In the genomic region with DNA sequence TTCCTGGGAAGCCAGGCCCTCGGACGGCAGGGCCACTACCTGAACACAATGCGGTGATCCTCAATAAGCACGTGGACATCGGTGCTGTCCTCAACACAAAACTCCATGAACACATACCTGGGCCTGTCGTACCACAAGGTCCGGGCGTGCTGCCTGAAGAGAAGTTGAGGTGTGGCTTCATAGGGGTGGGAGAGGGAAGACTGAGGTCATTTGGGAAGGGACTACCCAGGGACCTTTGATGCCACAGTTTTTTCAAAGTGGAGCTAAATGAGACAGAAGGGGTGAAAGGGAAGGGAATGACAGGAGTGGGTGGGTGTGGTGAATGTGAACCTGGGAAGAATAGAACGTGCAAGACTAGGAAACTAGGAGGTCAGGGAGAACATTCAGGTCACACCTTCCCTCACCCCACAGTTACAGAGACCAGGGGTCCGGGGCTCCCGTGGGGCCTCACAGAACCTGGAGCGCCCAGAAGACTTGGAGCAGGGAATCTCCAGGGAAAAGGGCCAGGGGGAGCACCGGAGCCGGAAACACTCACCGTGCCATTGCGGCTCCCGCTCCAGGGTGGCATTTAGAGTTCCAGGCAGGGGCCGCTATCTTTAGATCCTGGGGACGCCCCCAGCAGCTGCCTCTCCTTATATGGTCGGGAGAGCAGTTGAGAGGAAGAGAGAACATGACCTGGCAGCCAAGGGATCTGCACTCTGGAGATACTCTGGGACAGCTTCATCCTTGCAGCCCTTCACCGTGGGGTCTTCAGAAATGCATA, we compare ENCODE assay signal across 8 cellular contexts. TPM values are rescaled to one million over a fixed set of nuclear protein-coding genes. Genes with fewer than 3 reads are reported as not detected.
DNase-seq lines count a peak whose midpoint lies in the region; ATAC-seq and TF ChIP-seq lines count a peak whose summit lies in the region.

A gene (minus strand): TSS at position 570 of the 763 bp plus-strand sequence. CDS start 27 bp downstream, at position 543.

- H3K79me2 ChIP-seq in MM.1S (ENCODE audit: low read length) = peaks cover 33% of the 10 kb centered on the region
- peaks cover 16% of the 10 kb centered on the region; the same call in 1 of the 2 replicates for H3K79me2 ChIP-seq in SU-DHL-6 (ENCODE audit: insufficient read depth, low read length)

- H3K27ac ChIP-seq in MM.1S (ENCODE audit: low read length) = peak within 1 kb of the TSS; percentile 88
- peak within 1 kb of the TSS; percentile 77 for H3K27ac ChIP-seq in SU-DHL-6 (ENCODE audit: low read depth, low read length)
- peak within 1 kb of the TSS; percentile 90 to 91 for H3K27ac ChIP-seq in lung (ENCODE audit: low read depth in 1 of 2, low read length in 1 of 2)
- peak within 1 kb of the TSS; percentile 61 to 65 for H3K27ac ChIP-seq in thoracic aorta

- peaks cover 11% of the 10 kb centered on the region for H3F3A ChIP-seq in MM.1S (ENCODE audit: insufficient read depth, low read length)
- peaks cover 6% of the 10 kb centered on the region; the same call in 1 of the 2 replicates for H3F3A ChIP-seq in SU-DHL-6 (ENCODE audit: insufficient read depth)

- ATAC-seq in GM18511 (IDR thresholded peaks at IDR 0.05; ENCODE audit: unreplicated experiment) = peak; percentile 42
- ATAC-seq in lung (ENCODE audit: insufficient read depth, low FRiP score) = no peak
- peak; percentile 42 for ATAC-seq in thoracic aorta (ENCODE audit: insufficient number of reproducible peaks, low FRiP score, low read depth)
- no peak for ATAC-seq in GM19397 (IDR thresholded peaks at IDR 0.05; ENCODE audit: unreplicated experiment)

- DNase-seq in AG09309 (ENCODE audit: low read depth) = no peak
- DNase-seq in MM.1S = peak; percentile 16
- peak; percentile 78 for DNase-seq in ecto neural progenitor cell (ENCODE audit: low spot score)
- DNase-seq in lung (ENCODE audit: low spot score) = no peak
- peak; percentile 22 for DNase-seq in thoracic aorta (ENCODE audit: low spot score)

- 33 to 38% methylated on average over 21 of the region's 21 CpGs for WGBS in lung, 2 donors

- peak within 1 kb of the TSS; percentile 85 for H3K9ac ChIP-seq in MM.1S (ENCODE audit: low read length)
- H3K9ac ChIP-seq in SU-DHL-6 (ENCODE audit: low read length) = peak within 1 kb of the TSS; percentile 85

- no peaks in the 10 kb centered on the region for H3K27me3 ChIP-seq in MM.1S (replicated peaks; ENCODE audit: insufficient read depth, low read length)
- H3K27me3 ChIP-seq in SU-DHL-6 (ENCODE audit: low read length) = no peaks in the 10 kb centered on the region
- no peaks in the 10 kb centered on the region for H3K27me3 ChIP-seq in lung (ENCODE audit: control insufficient read depth, insufficient read depth)
- H3K27me3 ChIP-seq in thoracic aorta (replicated peaks; ENCODE audit: insufficient read depth) = no peaks in the 10 kb centered on the region

- H4K20me1 ChIP-seq in MM.1S (ENCODE audit: insufficient read depth, low read length) (no peaks in the 10 kb centered on the region), SU-DHL-6 (ENCODE audit: low read depth, low read length) (no peaks in the 10 kb centered on the region)

- H3K4me3 ChIP-seq in AG09309 (ENCODE audit: control insufficient read depth, low read depth, low read length) = peak within 1 kb of the TSS; percentile 88
- peak within 1 kb of the TSS; percentile 95 for H3K4me3 ChIP-seq in MM.1S (ENCODE audit: low read length)
- H3K4me3 ChIP-seq in SU-DHL-6 (ENCODE audit: insufficient read depth, low read length, poor library complexity, severe bottlenecking) = peak within 1 kb of the TSS; percentile 67
- peak within 1 kb of the TSS; percentile 96 for H3K4me3 ChIP-seq in lung
- peak within 1 kb of the TSS; percentile 82 for H3K4me3 ChIP-seq in thoracic aorta

- no peaks in the 10 kb centered on the region for H3K9me2 ChIP-seq in MM.1S (replicated peaks; ENCODE audit: insufficient read depth, low read length)
- no peaks in the 10 kb centered on the region for H3K9me2 ChIP-seq in SU-DHL-6 (replicated peaks; ENCODE audit: insufficient read depth, low read length)

- peak within 1 kb of the TSS; percentile 97 for H3K4me2 ChIP-seq in MM.1S (ENCODE audit: low read depth, low read length)
- peak within 1 kb of the TSS; percentile 87 for H3K4me2 ChIP-seq in SU-DHL-6 (ENCODE audit: low read depth, low read length, poor library complexity, severe bottlenecking)

- H3K4me1 ChIP-seq in MM.1S (ENCODE audit: low read length) (peaks cover 13% of the 10 kb centered on the region), lung (ENCODE audit: control insufficient read depth in 2 of 2, insufficient read depth in 2 of 2, low read length in 2 of 2) (peaks cover 2 to 12% of the 10 kb centered on the region in 2 donors), thoracic aorta (ENCODE audit: control insufficient read depth in 1 of 2, low read depth in 2 of 2) (peaks cover 5 to 21% of the 10 kb centered on the region in 2 donors)

- TF ChIP-seq CTCF in AG09309 (IDR thresholded peaks at IDR 0.05; ENCODE audit: control insufficient read depth, insufficient read depth, low read depth, low read length, missing control alignments) = no peak
- TF ChIP-seq CTCF in MM.1S (IDR thresholded peaks at IDR 0.05; ENCODE audit: low read length) = no peak
- TF ChIP-seq CTCF in SU-DHL-6 (IDR thresholded peaks at IDR 0.05; ENCODE audit: insufficient read depth, low read length, poor library complexity, severe bottlenecking) = no peak
- TF ChIP-seq CTCF in lung (IDR thresholded peaks at IDR 0.05; ENCODE audit: control extremely low read depth, extremely low read depth) = no peak
- no peak for TF ChIP-seq CTCF in thoracic aorta (IDR thresholded peaks at IDR 0.05)

- no peaks in the 10 kb centered on the region for H3K36me3 ChIP-seq in MM.1S (replicated peaks; ENCODE audit: insufficient read depth, low read length)
- no peaks in the 10 kb centered on the region for H3K36me3 ChIP-seq in SU-DHL-6 (ENCODE audit: low read length)
- H3K36me3 ChIP-seq in lung (ENCODE audit: control insufficient read depth in 2 of 2, insufficient read depth in 2 of 2, low read length in 2 of 2) = no peaks in the 10 kb centered on the region
- no peaks in the 10 kb centered on the region for H3K36me3 ChIP-seq in thoracic aorta

- H2AFZ ChIP-seq in MM.1S (ENCODE audit: low read length) (peak within 1 kb of the TSS; percentile 91), SU-DHL-6 (ENCODE audit: low read depth, low read length, severe bottlenecking) (peak within 1 kb of the TSS; percentile 67)

- H3K9me3 ChIP-seq in MM.1S (replicated peaks; ENCODE audit: insufficient read depth, low read length) (no peaks in the 10 kb centered on the region), SU-DHL-6 (ENCODE audit: insufficient read depth, low read length) (no peaks in the 10 kb centered on the region), lung (ENCODE audit: control insufficient read depth in 2 of 2, insufficient read depth in 1 of 2, low read length in 1 of 2) (no peaks in the 10 kb centered on the region), thoracic aorta (no peaks in the 10 kb centered on the region)

RNA-seq across cellular contexts. Expression of the gene that starts here (rescaled TPM):
- 1 to 10 TPM; 1.1 to 1.8 TPM for total RNA-seq in lung
- polyA plus RNA-seq in lung = under 1 TPM; 0.43 to 0.69 TPM
- total RNA-seq in thoracic aorta = 1 to 10 TPM; 1.5 to 2.0 TPM

Comparison
In these comparisons a context has a peak if more than half of its experiments do, and no peak if none do; other contexts are left out.
1. DNase-seq: peak in MM.1S (single experiment), ecto neural progenitor cell (single experiment) and thoracic aorta (single experiment); none in AG09309 (single experiment) and lung (single experiment).
2. ATAC-seq: peak in GM18511 (single experiment) and thoracic aorta (single experiment); none in lung (single experiment) and GM19397 (single experiment).
3. Peak in every context shown above with its lines, with median percentiles within 50 percentile points of each other: H3K4me3 ChIP-seq and H3K27ac ChIP-seq.